In the genomic region with DNA sequence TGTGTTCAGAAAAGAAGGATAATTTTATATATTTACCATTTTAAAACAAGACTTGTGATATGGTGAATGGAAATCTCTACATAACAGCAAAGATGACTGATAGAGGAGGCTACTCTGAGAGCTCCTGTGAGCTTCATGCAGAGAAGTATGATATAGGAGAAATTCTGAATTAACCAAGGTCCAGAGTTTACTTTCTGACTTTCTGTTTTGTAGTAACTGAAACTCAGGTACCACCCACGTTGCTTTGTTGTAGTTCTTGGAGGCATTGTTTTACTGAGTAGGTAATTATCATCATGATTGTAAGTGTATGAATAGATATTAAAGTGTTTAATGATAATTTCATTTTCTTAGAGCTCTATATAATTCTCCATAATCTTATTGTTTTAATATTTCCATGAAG, we compare ENCODE assay signal across 26 cellular contexts. TPM values are rescaled to one million over a fixed set of nuclear protein-coding genes. Genes with fewer than 3 reads are reported as not detected.
A peak's percentile ranks its signal among the peaks of the same experiment; 100 is the strongest.
DNase-seq lines count a peak whose midpoint lies in the region; ATAC-seq, FAIRE-seq and TF ChIP-seq lines count a peak whose summit lies in the region.
"Had no signal": no experiment of that assay in that cellular context is flagged by ENCODE, and none has a peak within 500 bp of the region (broad histone marks: within the 10 kb centered on the region; RNA-seq: fewer than 3 reads in every experiment).

No MANE protein-coding gene starts in this region.

- no peaks in the 10 kb centered on the region for H3K9me3 Mint-ChIP-seq in activated CD8-positive, alpha-beta memory T cell treated with anti-CD3 and anti-CD28 coated beads, Interleukin-2, amount 10 ng/mL, durations not matched to agents 7 days and 5 days (ENCODE audit: low read depth)
- H3K9me3 Mint-ChIP-seq in activated naive CD8-positive, alpha-beta T cell treated with anti-CD3 and anti-CD28 coated beads, Interleukin-2, amount 50 U/mL, for 24 hours = no peaks in the 10 kb centered on the region
- H3K9me3 Mint-ChIP-seq: CD4-positive, alpha-beta memory T cell; HFFc6 had no signal

- ATAC-seq in A549 (no peak), GM19455 (IDR thresholded peaks at IDR 0.05; ENCODE audit: unreplicated experiment) (peak; percentile 72), HG02938 (IDR thresholded peaks at IDR 0.05; ENCODE audit: unreplicated experiment) (peak; percentile 52), HG03520 (IDR thresholded peaks at IDR 0.05; ENCODE audit: unreplicated experiment) (peak; percentile 70)
- ATAC-seq in activated CD8-positive, alpha-beta memory T cell treated with anti-CD3 and anti-CD28 coated beads, Interleukin-2, amount 10 ng/mL, durations not matched to agents 7 days and 5 days = no peak
- no peak for ATAC-seq in activated naive CD8-positive, alpha-beta T cell treated with anti-CD3 and anti-CD28 coated beads, Interleukin-2, amount 50 U/mL, for 24 hours
- ATAC-seq: Right ventricle myocardium inferior had no signal

- no peak overlapping the region for H3K4me2 ChIP-seq in A549
- H3K4me2 ChIP-seq: BLaER1 treated with 17β-estradiol and CSF1 and Interleukin-3, amounts not matched to agents 10 nM and 100 nM had no signal

- no peak for DNase-seq in A549 (ENCODE audit: low read depth in 1 of 2, low spot score in 1 of 2)
- DNase-seq in activated CD8-positive, alpha-beta memory T cell treated with anti-CD3 and anti-CD28 coated beads, Interleukin-2, amount 10 ng/mL, durations not matched to agents 7 days and 5 days = no peak
- no peak for DNase-seq in DMS153 treated with DMSO at 0.1 percent for 48 hours (lab: John Stamatoyannopoulos, UW; ENCODE audit: unreplicated experiment)
- no peak for DNase-seq in NOMO-1 treated with DMSO at 0.1 percent for 48 hours (lab: John Stamatoyannopoulos, UW; ENCODE audit: unreplicated experiment)
- no peak for DNase-seq in activated naive CD8-positive, alpha-beta T cell treated with anti-CD3 and anti-CD28 coated beads, Interleukin-2, amount 50 U/mL, for 24 hours
- DNase-seq: CD4-positive, alpha-beta memory T cell; DMS153; GDM1; HFFc6; KG1; NCI-H1105; NCI-H1694; NCI-H2081; NCI-H2171 treated with DMSO at 0.1 percent for 48 hours; NCI-H524 treated with DMSO at 0.1 percent for 48 hours; NCI-H82; T-helper 1 cell had no signal

- H3K4me1 ChIP-seq in A549 = peaks cover 9% of the 10 kb centered on the region; the same call in 2 of the 3 replicates

- H3K4me3 ChIP-seq in A549 = no peak overlapping the region
- H3K4me3 ChIP-seq: BLaER1 treated with 17β-estradiol and CSF1 and Interleukin-3, amounts not matched to agents 10 nM and 100 nM; SJSA1 had no signal

- TF ChIP-seq CTCF in A549 (IDR thresholded peaks at IDR 0.05) = no peak

- peaks cover 11% of the 10 kb centered on the region for H3K27me3 Mint-ChIP-seq in activated CD8-positive, alpha-beta memory T cell treated with anti-CD3 and anti-CD28 coated beads, Interleukin-2, amount 10 ng/mL, durations not matched to agents 7 days and 5 days
- H3K27me3 Mint-ChIP-seq in activated naive CD8-positive, alpha-beta T cell treated with anti-CD3 and anti-CD28 coated beads, Interleukin-2, amount 50 U/mL, for 24 hours = no peaks in the 10 kb centered on the region

- no peak overlapping the region for H3K27ac Mint-ChIP-seq in activated CD8-positive, alpha-beta memory T cell treated with anti-CD3 and anti-CD28 coated beads, Interleukin-2, amount 10 ng/mL, durations not matched to agents 7 days and 5 days
- H3K27ac Mint-ChIP-seq in activated naive CD8-positive, alpha-beta T cell treated with anti-CD3 and anti-CD28 coated beads, Interleukin-2, amount 50 U/mL, for 24 hours = no peak overlapping the region
- H3K27ac Mint-ChIP-seq: HFFc6 had no signal

- CTCF ChIA-PET in A549 (lab: Yijun Ruan, JAX) = interaction anchor here (0.9 to 2.3 kb wide), 3 partner anchors 17 to 391 kb away, joined by 3 to 10 read pairs (median 3); a partner anchor contains a TSS
- CTCF ChIA-PET in activated CD8-positive, alpha-beta memory T cell treated with anti-CD3 and anti-CD28 coated beads, Interleukin-2, amount 10 ng/mL, durations not matched to agents 7 days and 5 days (lab: Charles Lee) = interaction anchor here (1.0 kb wide), 1 partner anchor 15 kb away, joined by 3 read pairs; no protein-coding TSS in a partner anchor

- H3K9me3 ChIP-seq in A549 = peaks cover 9% of the 10 kb centered on the region; the same call in 2 of the 3 replicates
- H3K9me3 ChIP-seq: BLaER1 treated with 17β-estradiol and CSF1 and Interleukin-3, amounts not matched to agents 10 nM and 100 nM; SJSA1 had no signal

- TF ChIP-seq POLR2A in A549 (IDR thresholded peaks at IDR 0.05; ENCODE audit: low read length) = no peak

- H3K36me3 Mint-ChIP-seq in activated CD8-positive, alpha-beta memory T cell treated with anti-CD3 and anti-CD28 coated beads, Interleukin-2, amount 10 ng/mL, durations not matched to agents 7 days and 5 days = no peaks in the 10 kb centered on the region
- no peaks in the 10 kb centered on the region for H3K36me3 Mint-ChIP-seq in activated naive CD8-positive, alpha-beta T cell treated with anti-CD3 and anti-CD28 coated beads, Interleukin-2, amount 50 U/mL, for 24 hours (ENCODE audit: low read depth)
- H3K36me3 Mint-ChIP-seq: CD4-positive, alpha-beta memory T cell had no signal

- H3K4me1 Mint-ChIP-seq in activated CD8-positive, alpha-beta memory T cell treated with anti-CD3 and anti-CD28 coated beads, Interleukin-2, amount 10 ng/mL, durations not matched to agents 7 days and 5 days = peaks cover 4% of the 10 kb centered on the region
- peaks cover 7% of the 10 kb centered on the region for H3K4me1 Mint-ChIP-seq in activated naive CD8-positive, alpha-beta T cell treated with anti-CD3 and anti-CD28 coated beads, Interleukin-2, amount 50 U/mL, for 24 hours

- H3K27ac ChIP-seq in A549 = no peak overlapping the region
- H3K27ac ChIP-seq: 22Rv1; BLaER1 treated with 17β-estradiol and CSF1 and Interleukin-3, amounts not matched to agents 10 nM and 100 nM; SJSA1 had no signal

- H3K4me3 Mint-ChIP-seq in activated CD8-positive, alpha-beta memory T cell treated with anti-CD3 and anti-CD28 coated beads, Interleukin-2, amount 10 ng/mL, durations not matched to agents 7 days and 5 days = no peak overlapping the region
- no peak overlapping the region for H3K4me3 Mint-ChIP-seq in activated naive CD8-positive, alpha-beta T cell treated with anti-CD3 and anti-CD28 coated beads, Interleukin-2, amount 50 U/mL, for 24 hours
- H3K4me3 Mint-ChIP-seq: CD4-positive, alpha-beta memory T cell; HFFc6 had no signal

- POLR2A ChIA-PET in A549 (lab: Yijun Ruan, JAX) = interaction anchor here (1.2 kb wide), 1 partner anchor 18 kb away, joined by 4 read pairs; a partner anchor contains a TSS

- 72% methylated on average over 1 of the region's 1 CpG for WGBS in A549 (ENCODE audit: missing lambda C conversion rate)

- FAIRE-seq in A549 (lab: Jason Lieb, UNC) = peak; percentile 67
- FAIRE-seq: H54, HTR-8/SVneo had no signal

- no peak for TF ChIP-seq RAD21 in A549 (conservative IDR thresholded peaks at IDR 0.05 in 1 of 2, IDR thresholded peaks at IDR 0.05 in 1 of 2)

- no peak for TF ChIP-seq EP300 in A549 (IDR thresholded peaks at IDR 0.05)

TF ChIP-seq in A549, 52 proteins besides CTCF, POLR2A, EP300 and RAD21:
- TF ChIP-seq NR3C1 (IDR thresholded peaks at IDR 0.05) (no peak), KDM1A (IDR thresholded peaks at IDR 0.05; ENCODE audit: low read depth) (no peak), FOSB (CRISPR knock-in tag; IDR thresholded peaks at IDR 0.05) (no peak), ZC3H11A (IDR thresholded peaks at IDR 0.05) (no peak), HOXA7 (CRISPR knock-in tag; IDR thresholded peaks at IDR 0.05) (no peak), RCOR1 (IDR thresholded peaks at IDR 0.05; ENCODE audit: low read depth, low read length) (no peak), EHF (CRISPR knock-in tag; IDR thresholded peaks at IDR 0.05) (no peak), CHD4 (IDR thresholded peaks at IDR 0.05; ENCODE audit: borderline replicate concordance) (no peak), ESRRA (IDR thresholded peaks at IDR 0.05; ENCODE audit: borderline replicate concordance, low read length) (no peak), RFX5 (IDR thresholded peaks at IDR 0.05) (no peak), JUN (IDR thresholded peaks at IDR 0.05) (no peak)
TF ChIP-seq in A549: peak in this region for 0.

RNA-seq across cellular contexts. Expression of a gene that starts 18.0 kb away (rescaled TPM):
- polyA plus RNA-seq in A549 (2011; rRNA removed) (11.2 and 17.6 TPM in 2 replicates), A549 (2017; fragmentation: RNase III; extraction: RNeasy Plus Mini Kit Qiagen cat#74134 plus additional on column Dnase treatment) (15.8 to 16.8 TPM (median 16.2 TPM) in 3 replicates)
- polyA plus RNA-seq in A549 (2012; cell fraction: cytosol; rRNA removed) = 5.6 and 6.0 TPM in 2 replicates
- 2.0 and 4.4 TPM in 2 replicates for polyA plus RNA-seq in A549 (2012; cell fraction: nucleus; rRNA removed)
- polyA minus RNA-seq in A549 (2011; rRNA and poly(A)+ RNA removed) = 2.5 and 2.8 TPM in 2 replicates
- 10 to 100 TPM; 14.9 to 17.4 TPM for total RNA-seq in activated CD8-positive, alpha-beta memory T cell treated with anti-CD3 and anti-CD28 coated beads, Interleukin-2, amount 10 ng/mL, durations not matched to agents 7 days and 5 days

RNA-seq across cellular contexts. Expression of a gene that starts 18.3 kb away (rescaled TPM):
- polyA plus RNA-seq in A549 (2011; rRNA removed) (0.91 and 1.3 TPM in 2 replicates), A549 (2017; fragmentation: RNase III; extraction: RNeasy Plus Mini Kit Qiagen cat#74134 plus additional on column Dnase treatment) (1.5 to 1.7 TPM (median 1.6 TPM) in 3 replicates)
- 0.41 and 0.54 TPM in 2 replicates for polyA plus RNA-seq in A549 (2012; cell fraction: cytosol; rRNA removed)
- 1.8 and 1.9 TPM in 2 replicates for polyA plus RNA-seq in A549 (2012; cell fraction: nucleus; rRNA removed)
- polyA minus RNA-seq in A549 (2011; rRNA and poly(A)+ RNA removed) = 0.39 and 1.2 TPM in 2 replicates
- total RNA-seq in activated CD8-positive, alpha-beta memory T cell treated with anti-CD3 and anti-CD28 coated beads, Interleukin-2, amount 10 ng/mL, durations not matched to agents 7 days and 5 days = not detected
- total RNA-seq: CD4-positive, alpha-beta memory T cell had no signal
- polyA plus RNA-seq: CD4-positive, alpha-beta memory T cell had no signal

Comparison
In these comparisons a context has a peak if more than half of its experiments do, and no peak if none do; other contexts are left out.
1. ATAC-seq: peak in GM19455 (single experiment), HG02938 (single experiment) and HG03520 (single experiment); none in A549 (0 of 2), activated CD8-positive, alpha-beta memory T cell treated with anti-CD3 and anti-CD28 coated beads, Interleukin-2, amount 10 ng/mL, durations not matched to agents 7 days and 5 days (single experiment) and activated naive CD8-positive, alpha-beta T cell treated with anti-CD3 and anti-CD28 coated beads, Interleukin-2, amount 50 U/mL, for 24 hours (single experiment).